Comparison of ENCODE assay signal across 15 cellular contexts in the genomic region with DNA sequence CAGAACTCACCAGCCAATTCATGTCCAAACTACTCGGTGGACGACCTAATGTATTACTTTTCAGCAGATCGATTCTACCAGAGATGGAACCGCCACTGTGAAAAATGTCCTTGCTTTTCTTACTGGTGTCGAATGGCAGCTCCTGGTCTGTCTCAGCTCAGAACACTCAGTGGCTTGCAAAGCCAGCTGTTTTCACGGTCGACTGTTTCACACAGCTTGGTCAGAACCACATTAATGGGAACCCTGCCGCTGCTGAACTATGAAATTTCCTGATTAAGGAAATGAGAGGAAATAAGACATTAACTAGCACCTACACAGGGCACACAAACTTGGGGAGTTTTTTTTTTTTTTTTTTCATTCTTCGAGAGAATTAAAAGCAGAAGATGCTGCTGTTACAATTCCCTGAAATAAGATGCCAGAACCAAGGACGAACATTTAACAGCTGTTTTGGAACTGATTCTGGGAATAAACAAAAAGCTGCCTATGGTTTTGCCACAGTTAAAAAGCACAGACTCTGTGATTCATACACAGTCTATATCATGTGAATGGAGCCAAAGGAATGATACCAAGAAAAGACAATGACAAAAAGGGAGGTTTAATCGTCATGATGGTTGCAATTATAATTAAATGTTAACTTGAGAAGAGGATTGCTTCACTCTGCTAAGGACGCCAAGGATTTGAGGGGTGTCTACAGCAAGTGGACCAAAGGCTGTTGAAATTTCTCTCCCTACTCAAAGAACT. TPM values are rescaled to one million over a fixed set of nuclear protein-coding genes. Genes with fewer than 3 reads are reported as not detected.
DNase-seq lines count a peak whose midpoint lies in the region; ATAC-seq, FAIRE-seq and TF ChIP-seq lines count a peak whose summit lies in the region.
"Had no signal": no experiment of that assay in that cellular context is flagged by ENCODE, and none has a peak within 500 bp of the region (broad histone marks: within the 10 kb centered on the region; RNA-seq: fewer than 3 reads in every experiment).

No MANE protein-coding gene starts in this region.

- H2BK12ac ChIP-seq in H1 (ENCODE audit: low read depth, low read length): no peak overlapping the region

- no peak overlapping the region for H3K14ac ChIP-seq in H1 (ENCODE audit: insufficient read length)

- no peak for TF ChIP-seq EP300 in H1 (IDR thresholded peaks at IDR 0.05; ENCODE audit: borderline replicate concordance in 1 of 2, low read depth in 2 of 2, low read length in 2 of 2)

- H3K23me2 ChIP-seq in H1 (ENCODE audit: low read depth, low read length): no peaks in the 10 kb centered on the region

- POLR2A ChIA-PET in H1 (lab: Charles Lee; ENCODE audit: partially characterized antibody): interaction anchor here (0.7 kb wide), 1 partner anchor 848 kb away, joined by 4 read pairs; no protein-coding TSS in a partner anchor
- POLR2A ChIA-PET in CD4-positive, alpha-beta memory T cell (lab: Charles Lee; ENCODE audit: partially characterized antibody): no interaction called here

- H3K4me2 ChIP-seq in DND-41 (ENCODE audit: insufficient read depth, low read length) (peak overlapping the region; percentile 55), H1 (ENCODE audit: insufficient read depth in 1 of 2, low read depth in 2 of 2, low read length in 2 of 2) (no peak overlapping the region)

- H4K91ac ChIP-seq in H1 (replicated peaks; ENCODE audit: insufficient read length, low read length): no peak overlapping the region

- CTCF ChIA-PET in H1 (lab: Charles Lee; ENCODE audit: partially characterized antibody): interaction anchor here (0.6 to 1.7 kb wide), 6 partner anchors 12 to 535 kb away, joined by 3 read pairs; no protein-coding TSS in a partner anchor
- CTCF ChIA-PET in CD4-positive, alpha-beta memory T cell (lab: Charles Lee; ENCODE audit: partially characterized antibody): interaction anchor here (0.6 kb wide), 2 partner anchors 39 to 580 kb away, joined by 3 read pairs; no protein-coding TSS in a partner anchor

- TF ChIP-seq CTCF in DND-41 (IDR thresholded peaks at IDR 0.05; ENCODE audit: borderline replicate concordance, extremely low read depth, low read length, poor library complexity, severe bottlenecking) (no peak), H1 (IDR thresholded peaks at IDR 0.05; ENCODE audit: control extremely low read depth in 1 of 3, insufficient read depth in 1 of 3, low read depth in 1 of 3, low read length in 3 of 3) (no peak), nephron (IDR thresholded peaks at IDR 0.05; ENCODE audit: unreplicated experiment in 3 of 3) (no peak)

- H3K79me1 ChIP-seq in H1 (ENCODE audit: low read depth, low read length): no peaks in the 10 kb centered on the region

- H4K8ac ChIP-seq in H1 (ENCODE audit: extremely low read depth, insufficient read depth, low read length): no peak overlapping the region

- H3K9ac ChIP-seq in DND-41 (ENCODE audit: low read depth, low read length) (no peak overlapping the region), H1 (replicated peaks in 1 of 4; ENCODE audit: extremely low read depth in 1 of 4, low read depth in 3 of 4, low read length in 3 of 4) (no peak overlapping the region)

- H2BK20ac ChIP-seq in H1 (ENCODE audit: low read length): no peak overlapping the region

- H3K27ac ChIP-seq in DND-41 (ENCODE audit: low read length) (peak overlapping the region; percentile 26; the same call in 1 of the 2 replicates), H1 (ENCODE audit: low read depth, low read length) (no peak overlapping the region), caudate nucleus (ENCODE audit: low read depth, low read length) (no peak overlapping the region)
- H3K27ac ChIP-seq in CD4-positive, alpha-beta memory T cell (ENCODE audit: low read depth, low read length): no peak overlapping the region

- TF ChIP-seq POLR2A in H1 (IDR thresholded peaks at IDR 0.05; ENCODE audit: control extremely low read depth in 1 of 2, low read depth in 2 of 2, low read length in 2 of 2): no peak

- no peak overlapping the region for H2BK5ac ChIP-seq in H1 (ENCODE audit: low read depth, low read length)

- no peak overlapping the region for H2BK15ac ChIP-seq in H1 (ENCODE audit: low read length)

- H3K36me3 ChIP-seq in DND-41 (ENCODE audit: insufficient read depth, low read length) (no peaks in the 10 kb centered on the region), H1 (ENCODE audit: control insufficient read depth in 2 of 4, insufficient read depth in 4 of 4, low read length in 3 of 4) (no peaks in the 10 kb centered on the region)
- H3K36me3 ChIP-seq in CD4-positive, alpha-beta memory T cell (ENCODE audit: insufficient read depth, low read length): no peaks in the 10 kb centered on the region

- no peak for TF ChIP-seq RAD21 in H1 (IDR thresholded peaks at IDR 0.05 in 1 of 2, conservative IDR thresholded peaks at IDR 0.05 in 1 of 2; ENCODE audit: low read depth in 2 of 2, low read length in 2 of 2)

- no peak overlapping the region for H2AK5ac ChIP-seq in H1 (ENCODE audit: low read depth, low read length)

- H3K4me1 ChIP-seq in DND-41 (ENCODE audit: insufficient read depth, low read length) (peaks cover 20% of the 10 kb centered on the region), H1 (replicated peaks in 1 of 4; ENCODE audit: control insufficient read depth in 3 of 4, insufficient read depth in 4 of 4, low read length in 3 of 4) (0 out of 7 replicates have a peak, but pooled peaks cover 0 to 2% (median 0%) of the 10 kb centered on the region in 4 experiments)
- no peaks in the 10 kb centered on the region for H3K4me1 ChIP-seq in CD4-positive, alpha-beta memory T cell (ENCODE audit: insufficient read depth, low read length)

- no peaks in the 10 kb centered on the region for H3K9me3 Mint-ChIP-seq in nephron
- no peaks in the 10 kb centered on the region for H3K9me3 Mint-ChIP-seq in CD4-positive, alpha-beta memory T cell

- H3K79me2 ChIP-seq in DND-41 (ENCODE audit: insufficient read depth, low read length): no peaks in the 10 kb centered on the region
- H3K79me2 ChIP-seq in H1 (ENCODE audit: control insufficient read depth in 1 of 2, insufficient read depth in 2 of 2, low read length in 2 of 2): no peaks in the 10 kb centered on the region

- H3K4me3 ChIP-seq in DND-41 (ENCODE audit: low read depth in 1 of 2, low read length in 2 of 2) (peak overlapping the region in 1 of 2 experiments; percentile 20; a peak in 1 of 4 replicates), H1 (ENCODE audit: extremely low read depth in 1 of 4, insufficient read depth in 2 of 4, low read depth in 3 of 4, low read length in 4 of 4) (no peak overlapping the region)
- no peak overlapping the region for H3K4me3 ChIP-seq in CD4-positive, alpha-beta memory T cell (ENCODE audit: low read length in 2 of 2)
- H3K4me3 ChIP-seq: mucosa of descending colon had no signal

- H2BK120ac ChIP-seq in H1 (replicated peaks; ENCODE audit: low read depth, low read length): no peak overlapping the region

- H2AFZ ChIP-seq in DND-41 (ENCODE audit: low read depth, low read length) (peak overlapping the region; percentile 53; the same call in 1 of the 2 replicates), H1 (ENCODE audit: low read length) (0 out of 2 replicates have a peak overlapping the region, but pooled peaks have one; percentile 10)

- H3K4me3 Mint-ChIP-seq in nephron: peak overlapping the region; percentile 4 to 31 (median 23)
- no peak overlapping the region for H3K4me3 Mint-ChIP-seq in CD4-positive, alpha-beta memory T cell

- no peak overlapping the region for H3K56ac ChIP-seq in H1 (replicated peaks; ENCODE audit: insufficient read length, low read depth, low read length)

- H3K9me3 ChIP-seq in DND-41 (ENCODE audit: insufficient read depth, low read length, severe bottlenecking) (no peaks in the 10 kb centered on the region), H1 (ENCODE audit: insufficient read depth in 2 of 2, low read depth in 1 of 2, low read length in 1 of 2) (no peaks in the 10 kb centered on the region)
- H3K9me3 ChIP-seq in CD4-positive, alpha-beta memory T cell (ENCODE audit: control insufficient read depth in 1 of 2, low read length in 2 of 2): no peaks in the 10 kb centered on the region
- H3K9me3 ChIP-seq: mucosa of descending colon had no signal

- H3K27ac Mint-ChIP-seq in nephron: peak overlapping the region; percentile 76 to 95 (median 90)
- no peak overlapping the region for H3K27ac Mint-ChIP-seq in CD4-positive, alpha-beta memory T cell

- no peaks in the 10 kb centered on the region for H4K20me1 ChIP-seq in DND-41 (ENCODE audit: insufficient read depth, low read length)
- no peaks in the 10 kb centered on the region for H4K20me1 ChIP-seq in H1 (replicated peaks in 1 of 2; ENCODE audit: control insufficient read depth in 1 of 2, insufficient read depth in 2 of 2, low read length in 2 of 2)

- H3K4ac ChIP-seq in H1 (replicated peaks; ENCODE audit: insufficient read length, low read depth, low read length): no peak overlapping the region

- H3K18ac ChIP-seq in H1 (ENCODE audit: extremely low read depth, low read length): no peak overlapping the region

- H3K36me3 Mint-ChIP-seq in nephron (ENCODE audit: low read depth): no peaks in the 10 kb centered on the region
- H3K36me3 Mint-ChIP-seq in CD4-positive, alpha-beta memory T cell: no peaks in the 10 kb centered on the region

- H3K23ac ChIP-seq in H1 (ENCODE audit: insufficient read length): no peak overlapping the region

- peak; percentile 89 for ATAC-seq in DND-41 (ENCODE audit: insufficient read depth, low read depth)
- ATAC-seq: mucosa of descending colon had no signal

- peaks cover 49% of the 10 kb centered on the region for H3K4me1 Mint-ChIP-seq in nephron
- H3K4me1 Mint-ChIP-seq in CD4-positive, alpha-beta memory T cell: peaks cover 0 to 5% (median 0%) of the 10 kb centered on the region in 4 donors

- 52% methylated on average over 12 of the region's 12 CpGs; no CpG with 5 or more reads in 1 of the 2 experiments for WGBS in H1 (ENCODE audit: extremely low coverage in 1 of 2, insufficient coverage in 1 of 2, insufficient read length in 1 of 2, insufficient replicate concordance in 2 of 2, low coverage in 1 of 2, low lambda C conversion rate in 2 of 2, missing lambda C conversion rate in 1 of 2), 2 experiments

- FAIRE-seq in HTR-8/SVneo (lab: Jason Lieb, UNC) (peak; percentile 94), H1 (lab: Jason Lieb, UNC) (peak; percentile 63)

- intact Hi-C loops in CD4-positive, alpha-beta memory T cell (cut with micrococcal nuclease): no loop called here

- no peaks in the 10 kb centered on the region for H3K27me3 ChIP-seq in DND-41 (ENCODE audit: insufficient read depth, low read length, poor library complexity)
- no peaks in the 10 kb centered on the region for H3K27me3 ChIP-seq in H1 (replicated peaks in 1 of 4; ENCODE audit: control insufficient read depth in 3 of 4, extremely low read depth in 1 of 4, insufficient read depth in 3 of 4, low read length in 3 of 4)
- no peaks in the 10 kb centered on the region for H3K27me3 ChIP-seq in CD4-positive, alpha-beta memory T cell (ENCODE audit: insufficient read depth, low read length)

- peaks cover 4% of the 10 kb centered on the region for H3K27me3 Mint-ChIP-seq in nephron (ENCODE audit: low read depth)
- peaks cover 4 to 6% of the 10 kb centered on the region in 2 donors for H3K27me3 Mint-ChIP-seq in CD4-positive, alpha-beta memory T cell

- DNase-seq in DND-41: peak; percentile 51
- no peak for DNase-seq in HTR-8/SVneo (ENCODE audit: insufficient read length, low spot score)
- DNase-seq in H1 (ENCODE audit: low read depth in 1 of 2, low spot score in 2 of 2): no peak
- no peak for DNase-seq in stimulated activated CD4-positive, alpha-beta T cell treated with anti-CD3 and anti-CD28 coated beads, Interleukin-4, amount 100 ng/mL, for 4 hours
- DNase-seq in CD4-positive, alpha-beta memory T cell: no peak
- DNase-seq in NCI-H345 (lab: John Stamatoyannopoulos, UW): no peak
- DNase-seq in caudate nucleus (lab: John Stamatoyannopoulos, UW): no peak
- DNase-seq: activated CD4-positive, alpha-beta T cell treated with anti-CD3 and anti-CD28 coated beads, Interleukin-2, amount 50 U/mL, for 48 hours; COR-L47; HCEC 1CT; mucosa of descending colon; NCI-H2171 treated with DMSO at 0.1 percent for 48 hours had no signal

- H4K5ac ChIP-seq in H1 (ENCODE audit: insufficient read length, low read depth, low read length): no peak overlapping the region

RNA-seq across cellular contexts. Expression of a gene that starts 31.3 kb away (rescaled TPM):
- not detected in 2 replicates for total RNA-seq in H1 (2021; fragmentation: NEBNext Ultra II Directional; extraction: Animal tissue kit (Norgen Biotek cat#: 25700))
- polyA plus RNA-seq in H1 (2011; rRNA removed): not detected in 2 replicates
- not detected for polyA plus RNA-seq in H1 (2011; cell fraction: cytosol; rRNA removed)
- polyA plus RNA-seq in H1 (2011; cell fraction: nucleus; rRNA removed): not detected
- polyA plus RNA-seq in H1 (2012, experiment 1 of 2): 0.19 to 0.25 TPM (median 0.24 TPM) in 4 replicates
- polyA plus RNA-seq in H1 (2012, experiment 2 of 2): not detected
- not detected for polyA plus RNA-seq in H1 (2013, experiment 1 of 2)
- not detected for polyA plus RNA-seq in H1 (2013, experiment 2 of 2)
- polyA minus RNA-seq in H1 (2011; rRNA and poly(A)+ RNA removed): not detected in 2 replicates
- polyA minus RNA-seq in H1 (2011; cell fraction: cytosol; rRNA and poly(A)+ RNA removed): not detected
- not detected for polyA minus RNA-seq in H1 (2011; cell fraction: nucleus; rRNA and poly(A)+ RNA removed)
- not detected for total RNA-seq in CD4-positive, alpha-beta memory T cell
- not detected for polyA plus RNA-seq in CD4-positive, alpha-beta memory T cell
- total RNA-seq: temporal lobe had no signal
- polyA plus RNA-seq: esophagus had no signal

Comparison
In these comparisons a context has a peak if more than half of its experiments do, and no peak if none do; other contexts are left out.
1. H3K27ac Mint-ChIP-seq: peak in nephron (3 of 3); none in CD4-positive, alpha-beta memory T cell (0 of 7).
2. H3K4me3 Mint-ChIP-seq: peak in nephron (3 of 3); none in CD4-positive, alpha-beta memory T cell (0 of 8).